ENCODE assay signal across 15 cellular contexts in the genomic region with DNA sequence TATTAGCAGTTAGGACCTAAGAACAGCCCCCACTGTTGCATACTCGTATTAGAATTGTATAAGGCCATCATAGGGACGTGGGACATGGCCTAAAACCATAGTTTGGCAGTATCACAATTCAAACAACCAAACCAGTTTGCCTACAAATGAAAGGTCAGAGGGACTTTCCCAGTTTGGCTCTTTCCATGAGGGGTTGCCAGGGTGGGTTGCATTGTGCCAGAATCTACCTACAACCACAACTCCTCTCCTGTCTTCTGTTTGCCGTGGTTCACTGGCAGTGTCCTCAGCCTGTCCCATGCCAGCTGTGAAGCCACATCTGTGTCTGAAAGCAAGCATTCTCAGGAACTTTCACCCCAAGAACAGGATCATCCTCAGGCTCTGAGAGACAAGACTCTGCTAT. TPM values are rescaled to one million over a fixed set of nuclear protein-coding genes. Genes with fewer than 3 reads are reported as not detected.
DNase-seq lines count a peak whose midpoint lies in the region; ATAC-seq, FAIRE-seq and TF ChIP-seq lines count a peak whose summit lies in the region.
"Had no signal": no experiment of that assay in that cellular context is flagged by ENCODE, and none has a peak within 500 bp of the region (broad histone marks: within the 10 kb centered on the region; RNA-seq: fewer than 3 reads in every experiment).

No MANE protein-coding gene starts in this region.

- H4K20me1 ChIP-seq in GM12878 (ENCODE audit: control insufficient read depth, insufficient read depth) = 0 out of 2 replicates have a peak, but pooled peaks cover 3% of the 10 kb centered on the region

- no peaks in the 10 kb centered on the region for H3K36me3 Mint-ChIP-seq in activated CD8-positive, alpha-beta T cell treated with anti-CD3 and anti-CD28 coated beads for 36 hours (ENCODE audit: low read depth)
- H3K36me3 Mint-ChIP-seq in activated CD8-positive, alpha-beta T cell treated with anti-CD3 and anti-CD28 coated beads, Interleukin-2, amount 10 ng/mL, durations not matched to agents 7 days and 5 days (ENCODE audit: low read depth) = peaks cover 3% of the 10 kb centered on the region
- H3K36me3 Mint-ChIP-seq in stimulated activated naive B cell treated with anti-CD40 and anti-IgM and Interleukin-4, amounts not matched to agents 10 μg/mL and 1 μg/mL and 100 μg/mL, for 72 hours = peaks cover 41 to 55% of the 10 kb centered on the region in 2 donors

- no peak for ATAC-seq in activated CD8-positive, alpha-beta T cell treated with anti-CD3 and anti-CD28 coated beads for 36 hours
- ATAC-seq in activated CD8-positive, alpha-beta T cell treated with anti-CD3 and anti-CD28 coated beads, Interleukin-2, amount 10 ng/mL, durations not matched to agents 7 days and 5 days = no peak
- no peak for ATAC-seq in GM12878
- ATAC-seq in stimulated activated naive B cell treated with anti-CD40 and anti-IgM and Interleukin-4, amounts not matched to agents 10 μg/mL and 1 μg/mL and 100 μg/mL, for 72 hours (replicated peaks) = no peak
- ATAC-seq in HG02571 (IDR thresholded peaks at IDR 0.05; ENCODE audit: unreplicated experiment) = no peak

- no peak overlapping the region for H4K91ac ChIP-seq in mesenchymal stem cell (ENCODE audit: low read length)

- no peak overlapping the region for H3K9ac ChIP-seq in GM12878 (ENCODE audit: control insufficient read depth, insufficient read depth, low read length)
- no peak overlapping the region for H3K9ac ChIP-seq in mesenchymal stem cell (ENCODE audit: low read length)

- no peak overlapping the region for H3K23ac ChIP-seq in mesenchymal stem cell (ENCODE audit: low read length in 2 of 2)

- H3K36me3 ChIP-seq in GM12878 (ENCODE audit: control insufficient read depth in 2 of 2, insufficient read depth in 2 of 2, low read length in 1 of 2) = peaks cover 4 to 22% of the 10 kb centered on the region in 2 experiments; a peak in 3 of 4 replicates
- no peaks in the 10 kb centered on the region for H3K36me3 ChIP-seq in mesenchymal stem cell (ENCODE audit: control insufficient read depth in 1 of 2, insufficient read depth in 2 of 2, low read depth in 1 of 2, low read length in 2 of 2)

- TF ChIP-seq POLR2A in GM12878 (IDR thresholded peaks at IDR 0.05; ENCODE audit: low read depth, low read length) = no peak

- H3K4me3 ChIP-seq in GM12878 = no peak overlapping the region
- no peak overlapping the region for H3K4me3 ChIP-seq in mesenchymal stem cell (ENCODE audit: insufficient read depth in 1 of 2, low read depth in 1 of 2, low read length in 2 of 2)

- H3K27me3 Mint-ChIP-seq in activated CD8-positive, alpha-beta T cell treated with anti-CD3 and anti-CD28 coated beads for 36 hours = no peaks in the 10 kb centered on the region
- peaks cover 5% of the 10 kb centered on the region for H3K27me3 Mint-ChIP-seq in activated CD8-positive, alpha-beta T cell treated with anti-CD3 and anti-CD28 coated beads, Interleukin-2, amount 10 ng/mL, durations not matched to agents 7 days and 5 days (ENCODE audit: low read depth)
- H3K27me3 Mint-ChIP-seq in stimulated activated naive B cell treated with anti-CD40 and anti-IgM and Interleukin-4, amounts not matched to agents 10 μg/mL and 1 μg/mL and 100 μg/mL, for 72 hours = no peaks in the 10 kb centered on the region

- BruUV-seq in GM12878 (replicated peaks; lab: Mats Ljungman, UMichigan) = no TSS peak

- no peak overlapping the region for H3K14ac ChIP-seq in mesenchymal stem cell (ENCODE audit: low read length in 2 of 2)

- H2AFZ ChIP-seq in GM12878 (ENCODE audit: control insufficient read depth, low read depth, low read length) (no peak overlapping the region), mesenchymal stem cell (ENCODE audit: low read depth, low read length) (no peak overlapping the region)

- H3K4me2 ChIP-seq in GM12878 (ENCODE audit: control insufficient read depth, insufficient read depth) (0 out of 2 replicates have a peak overlapping the region, but pooled peaks have one; percentile 19), mesenchymal stem cell (ENCODE audit: low read length, poor library complexity, severe bottlenecking) (no peak overlapping the region)

- H4K8ac ChIP-seq in mesenchymal stem cell (ENCODE audit: low read length) = no peak overlapping the region

- no peak for TF ChIP-seq EP300 in GM12878 (IDR thresholded peaks at IDR 0.05; ENCODE audit: borderline replicate concordance in 1 of 2, control insufficient read depth in 1 of 2, low read depth in 2 of 2, low read length in 2 of 2)

- TF ChIP-seq RAD21 in GM12878 (IDR thresholded peaks at IDR 0.05; ENCODE audit: insufficient read depth, low read depth, low read length) = no peak

- H3K27ac Mint-ChIP-seq in activated CD8-positive, alpha-beta T cell treated with anti-CD3 and anti-CD28 coated beads for 36 hours = peak overlapping the region; percentile 23
- no peak overlapping the region for H3K27ac Mint-ChIP-seq in activated CD8-positive, alpha-beta T cell treated with anti-CD3 and anti-CD28 coated beads, Interleukin-2, amount 10 ng/mL, durations not matched to agents 7 days and 5 days
- H3K27ac Mint-ChIP-seq in stimulated activated naive B cell treated with anti-CD40 and anti-IgM and Interleukin-4, amounts not matched to agents 10 μg/mL and 1 μg/mL and 100 μg/mL, for 72 hours = peak overlapping the region; percentile 92

- H3K9me3 ChIP-seq in GM12878 (replicated peaks; ENCODE audit: control insufficient read depth, insufficient read depth, low read length) (no peaks in the 10 kb centered on the region), mesenchymal stem cell (ENCODE audit: control insufficient read depth, low read length) (no peaks in the 10 kb centered on the region)

- H3K4me1 Mint-ChIP-seq in activated CD8-positive, alpha-beta T cell treated with anti-CD3 and anti-CD28 coated beads for 36 hours (ENCODE audit: low read depth) = peaks cover 20% of the 10 kb centered on the region
- H3K4me1 Mint-ChIP-seq in activated CD8-positive, alpha-beta T cell treated with anti-CD3 and anti-CD28 coated beads, Interleukin-2, amount 10 ng/mL, durations not matched to agents 7 days and 5 days (ENCODE audit: low read depth) = peaks cover 30% of the 10 kb centered on the region
- peaks cover 65 to 93% of the 10 kb centered on the region in 2 donors for H3K4me1 Mint-ChIP-seq in stimulated activated naive B cell treated with anti-CD40 and anti-IgM and Interleukin-4, amounts not matched to agents 10 μg/mL and 1 μg/mL and 100 μg/mL, for 72 hours

- no peaks in the 10 kb centered on the region for H3K79me1 ChIP-seq in mesenchymal stem cell (replicated peaks; ENCODE audit: low read length, poor library complexity, severe bottlenecking)

- peaks cover 3% of the 10 kb centered on the region for H3K9me3 Mint-ChIP-seq in activated CD8-positive, alpha-beta T cell treated with anti-CD3 and anti-CD28 coated beads for 36 hours
- H3K9me3 Mint-ChIP-seq in activated CD8-positive, alpha-beta T cell treated with anti-CD3 and anti-CD28 coated beads, Interleukin-2, amount 10 ng/mL, durations not matched to agents 7 days and 5 days (ENCODE audit: insufficient read depth) = no peaks in the 10 kb centered on the region
- H3K9me3 Mint-ChIP-seq in stimulated activated naive B cell treated with anti-CD40 and anti-IgM and Interleukin-4, amounts not matched to agents 10 μg/mL and 1 μg/mL and 100 μg/mL, for 72 hours = peaks cover 4 to 5% of the 10 kb centered on the region in 2 donors

- peak overlapping the region; percentile 52 for H2AK5ac ChIP-seq in mesenchymal stem cell (ENCODE audit: low read length, severe bottlenecking)

- POLR2A ChIA-PET in activated CD8-positive, alpha-beta T cell treated with anti-CD3 and anti-CD28 coated beads for 36 hours (lab: Charles Lee) = no interaction called here
- POLR2A ChIA-PET in activated CD8-positive, alpha-beta T cell treated with anti-CD3 and anti-CD28 coated beads, Interleukin-2, amount 10 ng/mL, durations not matched to agents 7 days and 5 days (lab: Charles Lee) = no interaction called here
- POLR2A ChIA-PET in GM12878 (lab: Charles Lee) = interaction anchor here (1.3 to 7.8 kb wide), 3 partner anchors 10 to 20 kb away, joined by 4 to 57 read pairs (median 14); no protein-coding TSS in a partner anchor

- H3K4me3 Mint-ChIP-seq in activated CD8-positive, alpha-beta T cell treated with anti-CD3 and anti-CD28 coated beads for 36 hours = no peak overlapping the region
- no peak overlapping the region for H3K4me3 Mint-ChIP-seq in activated CD8-positive, alpha-beta T cell treated with anti-CD3 and anti-CD28 coated beads, Interleukin-2, amount 10 ng/mL, durations not matched to agents 7 days and 5 days
- peak overlapping the region; percentile 53 to 61 for H3K4me3 Mint-ChIP-seq in stimulated activated naive B cell treated with anti-CD40 and anti-IgM and Interleukin-4, amounts not matched to agents 10 μg/mL and 1 μg/mL and 100 μg/mL, for 72 hours

- no peak for DNase-seq in activated CD8-positive, alpha-beta T cell treated with anti-CD3 and anti-CD28 coated beads for 36 hours
- DNase-seq in activated CD8-positive, alpha-beta T cell treated with anti-CD3 and anti-CD28 coated beads, Interleukin-2, amount 10 ng/mL, durations not matched to agents 7 days and 5 days = no peak
- DNase-seq in GM12878 (ENCODE audit: low read depth, low spot score) = no peak
- DNase-seq in mesenchymal stem cell = no peak
- no peak for DNase-seq in stimulated activated naive B cell treated with anti-CD40 and anti-IgM and Interleukin-4, amounts not matched to agents 10 μg/mL and 1 μg/mL and 100 μg/mL, for 72 hours
- no peak for DNase-seq in NCI-H510A (lab: John Stamatoyannopoulos, UW)
- DNase-seq in GM20000 (ENCODE audit: low spot score) = no peak
- DNase-seq: Kasumi-1, MV-4-11, NCI-H146, NCI-H226, NCI-H69 had no signal

- 77% methylated on average over 3 of the region's 3 CpGs for WGBS in GM12878 (ENCODE audit: insufficient coverage, insufficient replicate concordance, low lambda C conversion rate, missing lambda C conversion rate)
- WGBS in mesenchymal stem cell = 83% methylated on average over 3 of the region's 3 CpGs

- SMC1A ChIA-PET in GM12878 (lab: Charles Lee; ENCODE audit: uncharacterized antibody, unreplicated experiment) = interaction anchor here (1.1 to 7.4 kb wide), 5 partner anchors 15 to 36 kb away, joined by 3 to 35 read pairs (median 8); no protein-coding TSS in a partner anchor

- no peak overlapping the region for H3K18ac ChIP-seq in mesenchymal stem cell (ENCODE audit: low read depth in 1 of 2, low read length in 2 of 2)

- no peak overlapping the region for H2BK120ac ChIP-seq in mesenchymal stem cell (ENCODE audit: low read depth, low read length)

- no peak overlapping the region for H2BK15ac ChIP-seq in mesenchymal stem cell (ENCODE audit: low read depth, poor library complexity, severe bottlenecking)

- no peak for FAIRE-seq in GM12878 (lab: Jason Lieb, UNC)
- FAIRE-seq: H54 had no signal

- H2BK12ac ChIP-seq in mesenchymal stem cell (ENCODE audit: low read length in 2 of 2) = no peak overlapping the region

- H3K79me2 ChIP-seq in GM12878 (ENCODE audit: control insufficient read depth, insufficient read depth, low read length) = peaks cover 88% of the 10 kb centered on the region

- RAD21 ChIA-PET in GM12878 (lab: Charles Lee; ENCODE audit: unreplicated experiment) = interaction anchor here (1.5 kb wide), 1 partner anchor 15 kb away, joined by 3 read pairs; no protein-coding TSS in a partner anchor

- in situ Hi-C loops in GM12878 (cut with MboI) = no loop called here

- H3K4ac ChIP-seq in mesenchymal stem cell (ENCODE audit: low read depth in 1 of 2, low read length in 2 of 2) = no peak overlapping the region

- intact Hi-C loops in activated CD8-positive, alpha-beta T cell treated with anti-CD3 and anti-CD28 coated beads for 36 hours (cut with micrococcal nuclease) = no loop called here
- intact Hi-C loops in GM12878 (cut with micrococcal nuclease; ENCODE audit: unreplicated experiment) = no loop called here

- CTCF ChIA-PET in activated CD8-positive, alpha-beta T cell treated with anti-CD3 and anti-CD28 coated beads for 36 hours (lab: Charles Lee) = no interaction called here
- CTCF ChIA-PET in activated CD8-positive, alpha-beta T cell treated with anti-CD3 and anti-CD28 coated beads, Interleukin-2, amount 10 ng/mL, durations not matched to agents 7 days and 5 days (lab: Charles Lee) = no interaction called here
- CTCF ChIA-PET in GM12878 (lab: Yijun Ruan, JAX) = interaction anchor here (2.1 kb wide), 1 partner anchor 16 kb away, joined by 10 read pairs; no protein-coding TSS in a partner anchor

- no peaks in the 10 kb centered on the region for H3K27me3 ChIP-seq in GM12878 (replicated peaks in 1 of 2; ENCODE audit: control insufficient read depth in 2 of 2, insufficient read depth in 2 of 2, low read length in 1 of 2)
- peaks cover 0 to 6% of the 10 kb centered on the region in 2 experiments for H3K27me3 ChIP-seq in mesenchymal stem cell (ENCODE audit: control insufficient read depth in 1 of 2, insufficient read depth in 1 of 2, low read length in 2 of 2)

- no peak overlapping the region for H2BK5ac ChIP-seq in mesenchymal stem cell (ENCODE audit: low read depth, low read length, poor library complexity, severe bottlenecking)

- TF ChIP-seq CTCF in activated CD8-positive, alpha-beta T cell treated with anti-CD3 and anti-CD28 coated beads for 36 hours (IDR thresholded peaks at IDR 0.05) = no peak
- TF ChIP-seq CTCF in GM12878 (IDR thresholded peaks at IDR 0.05 in 2 of 3, conservative IDR thresholded peaks at IDR 0.05 in 1 of 3; ENCODE audit: control insufficient read depth in 2 of 3, extremely low read depth in 1 of 3, insufficient read depth in 1 of 3, low read depth in 3 of 3, low read length in 3 of 3) (no peak), GM20000 (IDR thresholded peaks at IDR 0.05; ENCODE audit: extremely low read depth, missing control alignments) (no peak)

- peaks cover 79% of the 10 kb centered on the region for H3K4me1 ChIP-seq in GM12878 (ENCODE audit: control insufficient read depth, insufficient read depth, low read length)
- H3K4me1 ChIP-seq in mesenchymal stem cell (ENCODE audit: control insufficient read depth, insufficient read depth, low read depth, low read length) = peaks cover 15% of the 10 kb centered on the region

- H3K27ac ChIP-seq in GM12878 (ENCODE audit: control insufficient read depth, insufficient read depth) (peak overlapping the region; percentile 36; the same call in 1 of the 2 replicates), mesenchymal stem cell (ENCODE audit: low read length, poor library complexity, severe bottlenecking) (no peak overlapping the region)
- H3K27ac ChIP-seq: 22Rv1 had no signal

RNA-seq across cellular contexts. Expression of a gene that starts 44.5 kb away (rescaled TPM):
- 1 to 10 TPM; 4.1 to 4.7 TPM for total RNA-seq in activated CD8-positive, alpha-beta T cell treated with anti-CD3 and anti-CD28 coated beads for 36 hours
- total RNA-seq in activated CD8-positive, alpha-beta T cell treated with anti-CD3 and anti-CD28 coated beads, Interleukin-2, amount 10 ng/mL, durations not matched to agents 7 days and 5 days = 1 to 10 TPM; 6.2 to 6.8 TPM
- total RNA-seq in GM12878 (2013; cell fraction: nucleolus; rRNA removed) = 528 and 572 TPM in 2 replicates
- total RNA-seq in GM12878 (2014; rRNA removed) (151 and 167 TPM in 2 replicates), GM12878 (2014; rRNA removed; fragmentation: Illumina TruSeq; extraction: Trizol) (143 and 148 TPM in 2 replicates), GM12878 (2021) (137 and 142 TPM in 2 replicates)
- 51.5 TPM for polyA plus RNA-seq in GM12878 (2011; ENCODE audit: low read depth)
- polyA plus RNA-seq in GM12878 (2011; rRNA removed) (281 and 306 TPM in 2 replicates), GM12878 (2014; fragmentation: Illumina TruSeq; extraction: Trizol) (107 and 128 TPM in 2 replicates), GM12878 (2014; fragmentation: Nextera tagmentation; extraction: Ambion mirVana) (10 to 100 TPM; 26.2 to 37.0 TPM), GM12878 (2014; rRNA removed) (108 and 110 TPM in 2 replicates), GM12878 (2016; fragmentation: Nextera tagmentation; extraction: Ambion mirVana) (10 to 100 TPM; 92.4 to 93.7 TPM)
- polyA plus RNA-seq in GM12878 (2011; cell fraction: cytosol; rRNA removed) = 333 and 336 TPM in 2 replicates
- polyA plus RNA-seq in GM12878 (2011; cell fraction: nucleus; rRNA removed) = 200 and 264 TPM in 2 replicates
- polyA plus RNA-seq in GM12878 (2012) = 66.8 and 75.2 TPM in 2 replicates
- polyA minus RNA-seq in GM12878 (2011; rRNA and poly(A)+ RNA removed) = 802 and 813 TPM in 2 replicates
- polyA minus RNA-seq in GM12878 (2011; cell fraction: cytosol; rRNA and poly(A)+ RNA removed) = 162 and 192 TPM in 2 replicates
- 171 and 266 TPM in 2 replicates for polyA minus RNA-seq in GM12878 (2011; cell fraction: nucleus; rRNA and poly(A)+ RNA removed)
- not detected for polyA plus RNA-seq in mesenchymal stem cell (2013, experiment 1 of 2)
- polyA plus RNA-seq in mesenchymal stem cell (2013, experiment 2 of 2) = 0.03 TPM

Comparison
In these comparisons a context has a peak if more than half of its experiments do, and no peak if none do; other contexts are left out.
1. H3K4me3 Mint-ChIP-seq: peak in stimulated activated naive B cell treated with anti-CD40 and anti-IgM and Interleukin-4, amounts not matched to agents 10 μg/mL and 1 μg/mL and 100 μg/mL, for 72 hours (2 of 2); none in activated CD8-positive, alpha-beta T cell treated with anti-CD3 and anti-CD28 coated beads for 36 hours (single experiment) and activated CD8-positive, alpha-beta T cell treated with anti-CD3 and anti-CD28 coated beads, Interleukin-2, amount 10 ng/mL, durations not matched to agents 7 days and 5 days (single experiment).
2. RNA of a gene that starts 44.5 kb away (total RNA-seq): 137 to 572 TPM in GM12878; 6.2 to 6.8 TPM in activated CD8-positive, alpha-beta T cell treated with anti-CD3 and anti-CD28 coated beads, Interleukin-2, amount 10 ng/mL, durations not matched to agents 7 days and 5 days and 4.1 to 4.7 TPM in activated CD8-positive, alpha-beta T cell treated with anti-CD3 and anti-CD28 coated beads for 36 hours; every median in the first group is over 10 times any median in the second.